In genomic region chr1:1552263-1552639, GRCh38 we compare ENCODE assay signal across 21 cellular contexts. TPM values are rescaled to one million over a fixed set of nuclear protein-coding genes. Genes with fewer than 3 reads are reported as not detected.
DNase-seq lines count a peak whose midpoint lies in the region; ATAC-seq, FAIRE-seq and TF ChIP-seq lines count a peak whose summit lies in the region.
"Had no signal": no experiment of that assay in that cellular context is flagged by ENCODE, and none has a peak within 500 bp of the region (broad histone marks: within the 10 kb centered on the region; RNA-seq: fewer than 3 reads in every experiment).

No MANE protein-coding gene starts in this region.

- BruUV-seq in HepG2 (replicated peaks; lab: Mats Ljungman, UMichigan): no TSS peak

- intact Hi-C loops in HepG2 (cut with micrococcal nuclease; ENCODE audit: unreplicated experiment) (no loop called here), right lobe of liver (cut with DNase I) (no loop called here)

- no peaks in the 10 kb centered on the region for H3K27me3 Mint-ChIP-seq in astrocyte (ENCODE audit: low read depth, unreplicated experiment)
- H3K27me3 Mint-ChIP-seq: CD8-positive, alpha-beta memory T cell had no signal

- H3K4me1 Mint-ChIP-seq in astrocyte (ENCODE audit: low read depth, unreplicated experiment): peaks cover 22% of the 10 kb centered on the region

- no peak overlapping the region for H3K27ac Mint-ChIP-seq in astrocyte (ENCODE audit: unreplicated experiment)

- H3K79me1 ChIP-seq in trophoblast cell (ENCODE audit: low read length): no peaks in the 10 kb centered on the region

- no peak overlapping the region for H3K14ac ChIP-seq in trophoblast cell (ENCODE audit: low read length)

- H3K27ac ChIP-seq in HepG2 (ENCODE audit: extremely low read length, insufficient read depth, low read length): no peak overlapping the region
- H3K27ac ChIP-seq in right lobe of liver: no peak overlapping the region
- no peak overlapping the region for H3K27ac ChIP-seq in astrocyte (ENCODE audit: low read depth, low read length)
- H3K27ac ChIP-seq in trophoblast cell (ENCODE audit: low read depth, low read length): no peak overlapping the region
- H3K27ac ChIP-seq: BLaER1 treated with 17β-estradiol and CSF1 and Interleukin-3, amounts not matched to agents 10 nM and 100 nM; SK-N-MC had no signal

- POLR2A ChIA-PET in HepG2 (lab: Yijun Ruan, JAX): no interaction called here

- H3K4me1 ChIP-seq in HepG2 (ENCODE audit: insufficient read depth, low read length): 0 out of 2 replicates have a peak, but pooled peaks cover 5% of the 10 kb centered on the region
- H3K4me1 ChIP-seq in right lobe of liver: peaks cover 0 to 6% (median 0%) of the 10 kb centered on the region in 4 donors
- peaks cover 5% of the 10 kb centered on the region for H3K4me1 ChIP-seq in astrocyte (ENCODE audit: insufficient read depth, low read length)
- no peaks in the 10 kb centered on the region for H3K4me1 ChIP-seq in trophoblast cell (ENCODE audit: control insufficient read depth in 1 of 2, insufficient read depth in 2 of 2, low read length in 2 of 2)

- H3K4ac ChIP-seq in trophoblast cell (ENCODE audit: low read depth, low read length): no peak overlapping the region

- no peak overlapping the region for H2BK5ac ChIP-seq in trophoblast cell (ENCODE audit: low read depth, low read length, poor library complexity)

- no peak overlapping the region for H4K8ac ChIP-seq in trophoblast cell (ENCODE audit: low read depth, low read length)

- no peak overlapping the region for H2AK5ac ChIP-seq in trophoblast cell (ENCODE audit: low read length)

- peaks cover 0 to 4% of the 10 kb centered on the region in 2 experiments; a peak in 2 of 5 replicates for H3K36me3 ChIP-seq in HepG2 (replicated peaks in 1 of 2; ENCODE audit: control insufficient read depth in 1 of 2, insufficient read depth in 2 of 2, low read length in 2 of 2)
- no peaks in the 10 kb centered on the region for H3K36me3 ChIP-seq in right lobe of liver
- no peaks in the 10 kb centered on the region for H3K36me3 ChIP-seq in astrocyte (ENCODE audit: insufficient read depth, low read length)
- H3K36me3 ChIP-seq in trophoblast cell (ENCODE audit: control insufficient read depth in 1 of 2, insufficient read depth in 2 of 2, low read length in 2 of 2): peaks cover 25 to 30% of the 10 kb centered on the region in 2 experiments

- no peak for TF ChIP-seq RAD21 in HepG2 (CRISPR knock-in tag; IDR thresholded peaks at IDR 0.05)

- H3K36me3 Mint-ChIP-seq in astrocyte (ENCODE audit: low read depth, unreplicated experiment): peaks cover 8% of the 10 kb centered on the region
- H3K36me3 Mint-ChIP-seq: CD8-positive, alpha-beta memory T cell had no signal

- TF ChIP-seq POLR2A in HepG2 (IDR thresholded peaks at IDR 0.05; ENCODE audit: insufficient read depth in 1 of 2, low read depth in 2 of 2, low read length in 2 of 2) (0 out of 4 replicates have a peak, but pooled peaks of 1 of the 2 experiments have one; percentile 13), right lobe of liver (IDR thresholded peaks at IDR 0.05) (no peak)

- in situ Hi-C loops in HepG2 (cut with HindIII; ENCODE audit: extremely low pct_ligation_motif_present, low pct_unique_long_range_greater_than_20kb): no loop called here

- no peak for DNase-seq in HepG2 (ENCODE audit: low spot score)
- no peak for DNase-seq in right lobe of liver
- DNase-seq in astrocyte (ENCODE audit: low read depth): no peak
- peak; percentile 40 for DNase-seq in islet precursor cell
- no peak for DNase-seq in trophoblast cell
- no peak for DNase-seq in NCI-H146 treated with DMSO at 0.1 percent for 48 hours (lab: John Stamatoyannopoulos, UW; ENCODE audit: unreplicated experiment)
- DNase-seq: CD8-positive, alpha-beta memory T cell; DND-41; HCEC 1CT; KG1; NCI-H187; NCI-H2107; NCI-H510A; NCI-H774; OCI-M1; SHP77 had no signal

- H3K9ac ChIP-seq in HepG2 (ENCODE audit: insufficient read depth, low read depth, low read length): peak overlapping the region; percentile 34; the same call in 1 of the 2 replicates
- no peak overlapping the region for H3K9ac ChIP-seq in astrocyte (ENCODE audit: low read length)
- H3K9ac ChIP-seq in trophoblast cell (ENCODE audit: low read length): no peak overlapping the region

- H3K23ac ChIP-seq in trophoblast cell (ENCODE audit: low read length): no peak overlapping the region

- no peak overlapping the region for H3K18ac ChIP-seq in trophoblast cell (ENCODE audit: low read length)

- H3K79me2 ChIP-seq in HepG2 (ENCODE audit: insufficient read depth, low read length): no peaks in the 10 kb centered on the region
- peaks cover 40% of the 10 kb centered on the region for H3K79me2 ChIP-seq in astrocyte (ENCODE audit: insufficient read depth, low read length)
- H3K79me2 ChIP-seq in trophoblast cell (ENCODE audit: control insufficient read depth, insufficient read depth, low read length, poor library complexity): no peaks in the 10 kb centered on the region

- FAIRE-seq in HepG2 (lab: Jason Lieb, UNC): no peak
- no peak for FAIRE-seq in astrocyte (lab: Jason Lieb, UNC)
- FAIRE-seq: A204.1 had no signal

- H4K20me1 ChIP-seq in HepG2 (ENCODE audit: insufficient read depth, low read length): no peaks in the 10 kb centered on the region
- peaks cover 52% of the 10 kb centered on the region for H4K20me1 ChIP-seq in astrocyte (ENCODE audit: insufficient read depth, low read length)

- no peaks in the 10 kb centered on the region for H3K27me3 ChIP-seq in HepG2 (ENCODE audit: control insufficient read depth in 1 of 2, insufficient read depth in 2 of 2, low read length in 2 of 2)
- H3K27me3 ChIP-seq in right lobe of liver: no peaks in the 10 kb centered on the region
- H3K27me3 ChIP-seq in astrocyte (ENCODE audit: insufficient read depth, low read length): no peaks in the 10 kb centered on the region
- H3K27me3 ChIP-seq in trophoblast cell (ENCODE audit: insufficient read depth, low read length): no peaks in the 10 kb centered on the region
- H3K27me3 ChIP-seq: BLaER1 treated with 17β-estradiol and CSF1 and Interleukin-3, amounts not matched to agents 10 nM and 100 nM had no signal

- WGBS in HepG2 (ENCODE audit: low lambda C conversion rate): 40% methylated on average over 1 of the region's 10 CpGs
- 100% methylated on average over 2 of the region's 10 CpGs for WGBS in right lobe of liver (ENCODE audit: insufficient coverage, low coverage, low lambda C conversion rate, missing lambda C conversion rate)
- no CpG with 5 or more reads among the region's 10 CpGs for WGBS in trophoblast cell (ENCODE audit: extremely low coverage, insufficient coverage, insufficient read length)

- CTCF ChIA-PET in HepG2 (lab: Yijun Ruan, JAX; ENCODE audit: low intra/inter-chr PET ratio, low total read pairs): no interaction called here

- no peak overlapping the region for H4K12ac ChIP-seq in trophoblast cell (ENCODE audit: low read depth, low read length)

- peak overlapping the region; percentile 20 for H3K4me3 Mint-ChIP-seq in astrocyte (ENCODE audit: unreplicated experiment)
- H3K4me3 Mint-ChIP-seq: CD8-positive, alpha-beta memory T cell had no signal

- H3K4me2 ChIP-seq in HepG2 (ENCODE audit: low read depth, low read length) (no peak overlapping the region), astrocyte (ENCODE audit: low read length) (no peak overlapping the region), trophoblast cell (ENCODE audit: low read length) (no peak overlapping the region)

- H3K9me3 Mint-ChIP-seq in astrocyte (ENCODE audit: unreplicated experiment): no peaks in the 10 kb centered on the region
- H3K9me3 Mint-ChIP-seq: CD8-positive, alpha-beta memory T cell had no signal

- no peak overlapping the region for H2BK120ac ChIP-seq in trophoblast cell (ENCODE audit: insufficient read depth, low read length, poor library complexity)

- H3K4me3 ChIP-seq in HepG2 (replicated peaks in 1 of 3; ENCODE audit: insufficient read depth in 1 of 3, low read depth in 2 of 3, low read length in 3 of 3) (no peak overlapping the region), right lobe of liver (no peak overlapping the region), astrocyte (ENCODE audit: insufficient read depth, low read depth, low read length) (no peak overlapping the region), trophoblast cell (ENCODE audit: low read depth, low read length) (no peak overlapping the region)
- H3K4me3 ChIP-seq: BLaER1 treated with 17β-estradiol and CSF1 and Interleukin-3, amounts not matched to agents 10 nM and 100 nM; SK-N-MC had no signal

- no peak overlapping the region for H2BK12ac ChIP-seq in trophoblast cell (ENCODE audit: low read length)

- H3K9me3 ChIP-seq in HepG2 (ENCODE audit: low read length) (no peaks in the 10 kb centered on the region), right lobe of liver (no peaks in the 10 kb centered on the region), astrocyte (ENCODE audit: insufficient read depth, low read depth, low read length) (no peaks in the 10 kb centered on the region), trophoblast cell (ENCODE audit: insufficient read depth, low read depth, low read length) (no peaks in the 10 kb centered on the region)
- H3K9me3 ChIP-seq: BLaER1 treated with 17β-estradiol and CSF1 and Interleukin-3, amounts not matched to agents 10 nM and 100 nM had no signal

- ATAC-seq in HepG2: no peak
- ATAC-seq in right lobe of liver: no peak
- no peak for ATAC-seq in GM19395 (IDR thresholded peaks at IDR 0.05; ENCODE audit: unreplicated experiment)
- ATAC-seq in HG03457 (IDR thresholded peaks at IDR 0.05; ENCODE audit: unreplicated experiment): no peak

- H2AFZ ChIP-seq in HepG2 (ENCODE audit: low read length): no peak overlapping the region
- H2AFZ ChIP-seq in astrocyte (ENCODE audit: low read depth, low read length): no peak overlapping the region
- H2AFZ ChIP-seq in trophoblast cell (ENCODE audit: insufficient read depth, low read length, poor library complexity): no peak overlapping the region

- no peak for TF ChIP-seq EP300 in HepG2 (IDR thresholded peaks at IDR 0.05; ENCODE audit: low read depth in 2 of 2, low read length in 2 of 2)
- no peak for TF ChIP-seq EP300 in HepG2 (CRISPR knock-in tag; IDR thresholded peaks at IDR 0.05; ENCODE audit: borderline replicate concordance)

- TF ChIP-seq CTCF in HepG2 (CRISPR knock-in tag; IDR thresholded peaks at IDR 0.05) (no peak), right lobe of liver (IDR thresholded peaks at IDR 0.05) (no peak), astrocyte (IDR thresholded peaks at IDR 0.05; ENCODE audit: insufficient read depth, low read depth, low read length) (no peak)

- H4K91ac ChIP-seq in trophoblast cell (ENCODE audit: low read depth, low read length): no peak overlapping the region

RNA-seq across cellular contexts. Expression of gene TMEM240, which starts 11.8 kb away (rescaled TPM):
- total RNA-seq in HepG2 (2016; rRNA removed; fragmentation: Illumina TruSeq; extraction: Trizol) (not detected in 2 replicates), right lobe of liver (under 1 TPM in 1 of 6 experiments, not detected in 5; 0.40 TPM), astrocyte (7.0 and 9.0 TPM in 2 replicates)
- not detected in 2 replicates for total RNA-seq in HepG2 (2016; cell fraction: cytosol; rRNA removed; fragmentation: Illumina TruSeq; extraction: Trizol; ENCODE audit: low read depth)
- total RNA-seq in HepG2 (2016; cell fraction: insoluble cytoplasmic fraction; rRNA removed; fragmentation: Illumina TruSeq; extraction: Trizol): not detected in 2 replicates
- not detected in 2 replicates for total RNA-seq in HepG2 (2016; cell fraction: membrane; rRNA removed; fragmentation: Illumina TruSeq; extraction: Trizol)
- total RNA-seq in HepG2 (2016; cell fraction: nucleus; rRNA removed; fragmentation: Illumina TruSeq; extraction: Trizol): not detected in 2 replicates
- 0.17 and 0.21 TPM in 2 replicates for polyA plus RNA-seq in HepG2 (2011; rRNA removed)
- polyA plus RNA-seq in HepG2 (2011; cell fraction: cytosol; rRNA removed): 0.17 TPM in 1 of 2 replicates, not detected in the other
- 3.9 and 4.5 TPM in 2 replicates for polyA plus RNA-seq in HepG2 (2011; cell fraction: nucleus; rRNA removed)
- 0.58 and 1.1 TPM in 2 replicates for polyA plus RNA-seq in HepG2 (2012)
- not detected in 2 replicates for polyA plus RNA-seq in HepG2 (2016; cell fraction: cytosol; fragmentation: Illumina TruSeq; extraction: Trizol; ENCODE audit: low read depth)
- 0.34 TPM in 1 of 2 replicates, not detected in the other for polyA plus RNA-seq in HepG2 (2016; cell fraction: insoluble cytoplasmic fraction; fragmentation: Illumina TruSeq; extraction: Trizol; ENCODE audit: low read depth)
- not detected in 2 replicates for polyA plus RNA-seq in HepG2 (2016; cell fraction: membrane; fragmentation: Illumina TruSeq; extraction: Trizol; ENCODE audit: low read depth)
- polyA plus RNA-seq in HepG2 (2016; cell fraction: nucleus; fragmentation: Illumina TruSeq; extraction: Trizol; ENCODE audit: insufficient read depth, low read depth): 0.90 TPM in 1 of 2 replicates, not detected in the other
- polyA minus RNA-seq in HepG2 (2011; rRNA and poly(A)+ RNA removed; ENCODE audit: low replicate concordance): not detected in 2 replicates
- polyA minus RNA-seq in HepG2 (2011; cell fraction: cytosol; rRNA and poly(A)+ RNA removed): not detected in 2 replicates
- not detected in 2 replicates for polyA minus RNA-seq in HepG2 (2011; cell fraction: nucleus; rRNA and poly(A)+ RNA removed)
- polyA plus RNA-seq in trophoblast cell (2013): 1.5 and 1.7 TPM in 2 replicates
- polyA plus RNA-seq: CD8-positive, alpha-beta memory T cell had no signal

RNA-seq across cellular contexts. Expression of gene SSU72, which starts 22.4 kb away (rescaled TPM):
- 63.5 and 67.1 TPM in 2 replicates for total RNA-seq in HepG2 (2016; rRNA removed; fragmentation: Illumina TruSeq; extraction: Trizol)
- total RNA-seq in HepG2 (2016; cell fraction: cytosol; rRNA removed; fragmentation: Illumina TruSeq; extraction: Trizol; ENCODE audit: low read depth): 174 and 181 TPM in 2 replicates
- total RNA-seq in HepG2 (2016; cell fraction: insoluble cytoplasmic fraction; rRNA removed; fragmentation: Illumina TruSeq; extraction: Trizol): 55.4 and 71.0 TPM in 2 replicates
- 205 and 206 TPM in 2 replicates for total RNA-seq in HepG2 (2016; cell fraction: membrane; rRNA removed; fragmentation: Illumina TruSeq; extraction: Trizol)
- 33.8 and 37.5 TPM in 2 replicates for total RNA-seq in HepG2 (2016; cell fraction: nucleus; rRNA removed; fragmentation: Illumina TruSeq; extraction: Trizol)
- polyA plus RNA-seq in HepG2 (2011; rRNA removed): 41.7 and 42.8 TPM in 2 replicates
- 46.2 and 47.3 TPM in 2 replicates for polyA plus RNA-seq in HepG2 (2011; cell fraction: cytosol; rRNA removed)
- polyA plus RNA-seq in HepG2 (2011; cell fraction: nucleus; rRNA removed): 54.5 and 58.4 TPM in 2 replicates
- polyA plus RNA-seq in HepG2 (2012): 78.4 and 81.7 TPM in 2 replicates
- 402 and 408 TPM in 2 replicates for polyA plus RNA-seq in HepG2 (2016; cell fraction: cytosol; fragmentation: Illumina TruSeq; extraction: Trizol; ENCODE audit: low read depth)
- polyA plus RNA-seq in HepG2 (2016; cell fraction: insoluble cytoplasmic fraction; fragmentation: Illumina TruSeq; extraction: Trizol; ENCODE audit: low read depth): 95.7 and 105 TPM in 2 replicates
- 348 and 359 TPM in 2 replicates for polyA plus RNA-seq in HepG2 (2016; cell fraction: membrane; fragmentation: Illumina TruSeq; extraction: Trizol; ENCODE audit: low read depth)
- 88.7 and 92.0 TPM in 2 replicates for polyA plus RNA-seq in HepG2 (2016; cell fraction: nucleus; fragmentation: Illumina TruSeq; extraction: Trizol; ENCODE audit: insufficient read depth, low read depth)
- polyA minus RNA-seq in HepG2 (2011; rRNA and poly(A)+ RNA removed; ENCODE audit: low replicate concordance): 60.1 and 74.5 TPM in 2 replicates
- 44.8 and 47.0 TPM in 2 replicates for polyA minus RNA-seq in HepG2 (2011; cell fraction: cytosol; rRNA and poly(A)+ RNA removed)
- polyA minus RNA-seq in HepG2 (2011; cell fraction: nucleus; rRNA and poly(A)+ RNA removed): 35.7 and 37.5 TPM in 2 replicates
- 10 to 100 TPM; 46.6 to 72.6 (median 63.8) TPM for total RNA-seq in right lobe of liver
- total RNA-seq in astrocyte: 143 and 145 TPM in 2 replicates
- 206 and 207 TPM in 2 replicates for polyA plus RNA-seq in trophoblast cell (2013)

RNA-seq across cellular contexts. Expression of gene ATAD3A, which starts 40.3 kb away (rescaled TPM):
- total RNA-seq in HepG2 (2016; rRNA removed; fragmentation: Illumina TruSeq; extraction: Trizol): 33.4 and 49.0 TPM in 2 replicates
- total RNA-seq in HepG2 (2016; cell fraction: cytosol; rRNA removed; fragmentation: Illumina TruSeq; extraction: Trizol; ENCODE audit: low read depth): 18.2 and 18.9 TPM in 2 replicates
- 27.6 and 52.7 TPM in 2 replicates for total RNA-seq in HepG2 (2016; cell fraction: insoluble cytoplasmic fraction; rRNA removed; fragmentation: Illumina TruSeq; extraction: Trizol)
- 38.0 and 38.8 TPM in 2 replicates for total RNA-seq in HepG2 (2016; cell fraction: membrane; rRNA removed; fragmentation: Illumina TruSeq; extraction: Trizol)
- total RNA-seq in HepG2 (2016; cell fraction: nucleus; rRNA removed; fragmentation: Illumina TruSeq; extraction: Trizol): 30.1 and 34.5 TPM in 2 replicates
- polyA plus RNA-seq in HepG2 (2011; rRNA removed): 10.6 and 15.5 TPM in 2 replicates
- polyA plus RNA-seq in HepG2 (2011; cell fraction: cytosol; rRNA removed): 11.1 and 18.2 TPM in 2 replicates
- 45.2 and 49.3 TPM in 2 replicates for polyA plus RNA-seq in HepG2 (2011; cell fraction: nucleus; rRNA removed)
- 12.6 and 17.3 TPM in 2 replicates for polyA plus RNA-seq in HepG2 (2012)
- 19.2 and 20.9 TPM in 2 replicates for polyA plus RNA-seq in HepG2 (2016; cell fraction: cytosol; fragmentation: Illumina TruSeq; extraction: Trizol; ENCODE audit: low read depth)
- polyA plus RNA-seq in HepG2 (2016; cell fraction: insoluble cytoplasmic fraction; fragmentation: Illumina TruSeq; extraction: Trizol; ENCODE audit: low read depth): 33.0 and 40.7 TPM in 2 replicates
- polyA plus RNA-seq in HepG2 (2016; cell fraction: membrane; fragmentation: Illumina TruSeq; extraction: Trizol; ENCODE audit: low read depth): 30.9 and 31.4 TPM in 2 replicates
- polyA plus RNA-seq in HepG2 (2016; cell fraction: nucleus; fragmentation: Illumina TruSeq; extraction: Trizol; ENCODE audit: insufficient read depth, low read depth): 80.5 and 96.5 TPM in 2 replicates
- polyA minus RNA-seq in HepG2 (2011; rRNA and poly(A)+ RNA removed; ENCODE audit: low replicate concordance): 21.9 and 37.5 TPM in 2 replicates
- 11.0 and 16.1 TPM in 2 replicates for polyA minus RNA-seq in HepG2 (2011; cell fraction: cytosol; rRNA and poly(A)+ RNA removed)
- 8.6 and 10.7 TPM in 2 replicates for polyA minus RNA-seq in HepG2 (2011; cell fraction: nucleus; rRNA and poly(A)+ RNA removed)
- 10 to 100 TPM; 10.8 to 31.7 (median 13.1) TPM for total RNA-seq in right lobe of liver
- 51.1 and 54.9 TPM in 2 replicates for total RNA-seq in astrocyte
- polyA plus RNA-seq in trophoblast cell (2013): 23.7 and 23.9 TPM in 2 replicates

RNA-seq across cellular contexts. Expression of gene FNDC10, which starts 47.7 kb away (rescaled TPM):
- 2.0 and 2.5 TPM in 2 replicates for total RNA-seq in HepG2 (2016; rRNA removed; fragmentation: Illumina TruSeq; extraction: Trizol)
- 6.6 and 6.8 TPM in 2 replicates for total RNA-seq in HepG2 (2016; cell fraction: cytosol; rRNA removed; fragmentation: Illumina TruSeq; extraction: Trizol; ENCODE audit: low read depth)
- 2.4 and 2.8 TPM in 2 replicates for total RNA-seq in HepG2 (2016; cell fraction: insoluble cytoplasmic fraction; rRNA removed; fragmentation: Illumina TruSeq; extraction: Trizol)
- 10.4 and 11.3 TPM in 2 replicates for total RNA-seq in HepG2 (2016; cell fraction: membrane; rRNA removed; fragmentation: Illumina TruSeq; extraction: Trizol)
- 1.1 and 1.3 TPM in 2 replicates for total RNA-seq in HepG2 (2016; cell fraction: nucleus; rRNA removed; fragmentation: Illumina TruSeq; extraction: Trizol)
- 2.2 and 3.1 TPM in 2 replicates for polyA plus RNA-seq in HepG2 (2011; rRNA removed)
- polyA plus RNA-seq in HepG2 (2011; cell fraction: cytosol; rRNA removed): 2.6 and 5.4 TPM in 2 replicates
- polyA plus RNA-seq in HepG2 (2011; cell fraction: nucleus; rRNA removed): 3.9 and 4.3 TPM in 2 replicates
- polyA plus RNA-seq in HepG2 (2012): 4.0 and 4.3 TPM in 2 replicates
- 20.0 and 21.4 TPM in 2 replicates for polyA plus RNA-seq in HepG2 (2016; cell fraction: cytosol; fragmentation: Illumina TruSeq; extraction: Trizol; ENCODE audit: low read depth)
- polyA plus RNA-seq in HepG2 (2016; cell fraction: insoluble cytoplasmic fraction; fragmentation: Illumina TruSeq; extraction: Trizol; ENCODE audit: low read depth): 5.1 and 6.0 TPM in 2 replicates
- 21.7 and 28.5 TPM in 2 replicates for polyA plus RNA-seq in HepG2 (2016; cell fraction: membrane; fragmentation: Illumina TruSeq; extraction: Trizol; ENCODE audit: low read depth)
- polyA plus RNA-seq in HepG2 (2016; cell fraction: nucleus; fragmentation: Illumina TruSeq; extraction: Trizol; ENCODE audit: insufficient read depth, low read depth): 4.3 and 4.8 TPM in 2 replicates
- polyA minus RNA-seq in HepG2 (2011; rRNA and poly(A)+ RNA removed; ENCODE audit: low replicate concordance): 4.9 TPM in 1 of 2 replicates, not detected in the other
- 4.0 and 4.4 TPM in 2 replicates for polyA minus RNA-seq in HepG2 (2011; cell fraction: cytosol; rRNA and poly(A)+ RNA removed)
- polyA minus RNA-seq in HepG2 (2011; cell fraction: nucleus; rRNA and poly(A)+ RNA removed): 0.64 and 1.1 TPM in 2 replicates
- 1 to 10 TPM in 1 of 6 experiments, under 1 TPM in 5; 0.09 to 1.6 (median 0.46) TPM for total RNA-seq in right lobe of liver
- 7.4 and 8.7 TPM in 2 replicates for total RNA-seq in astrocyte
- 3.3 and 3.4 TPM in 2 replicates for polyA plus RNA-seq in trophoblast cell (2013)
